8 cellular contexts compared by ENCODE assay signal in the genomic region with DNA sequence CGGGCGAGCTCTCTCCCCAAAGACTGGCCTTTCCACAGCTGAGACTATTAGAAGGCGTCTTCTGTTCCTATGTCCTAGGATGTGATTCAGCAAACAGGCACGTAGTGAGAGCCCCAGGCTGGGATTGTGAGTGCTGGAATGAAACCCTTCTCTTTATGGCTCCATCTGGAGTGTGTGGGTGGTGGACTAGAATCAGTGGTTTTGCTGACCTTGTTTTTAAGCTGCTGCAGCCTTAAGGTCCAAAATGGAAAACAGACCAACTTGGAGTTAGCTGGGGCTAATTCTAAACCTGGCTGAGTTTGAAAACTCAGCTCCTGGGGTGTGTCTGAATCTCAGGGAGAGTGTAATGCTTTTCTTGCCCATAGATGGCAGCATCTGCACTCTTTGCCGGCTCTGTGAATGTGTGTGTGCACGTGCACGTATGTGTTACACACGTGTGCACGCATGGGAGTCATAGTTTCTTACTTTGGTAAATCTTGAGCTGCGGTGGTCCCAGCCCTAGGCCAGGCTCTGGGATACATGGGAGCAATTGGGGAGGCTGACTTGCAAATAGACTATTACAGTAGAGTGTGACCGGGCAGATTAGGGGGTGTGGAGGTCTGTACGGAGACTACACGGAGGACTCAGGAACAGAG. TPM values are rescaled to one million over a fixed set of nuclear protein-coding genes. Genes with fewer than 3 reads are reported as not detected.
DNase-seq lines count a peak whose midpoint lies in the region; ATAC-seq and TF ChIP-seq lines count a peak whose summit lies in the region.

No MANE protein-coding gene starts in this region.

- peaks cover 3% of the 10 kb centered on the region for H3K4me1 Mint-ChIP-seq in CD8-positive, alpha-beta T cell (ENCODE audit: low read depth)
- H3K4me1 Mint-ChIP-seq in neural progenitor cell: peaks cover 38% of the 10 kb centered on the region

- POLR2A ChIA-PET in CD8-positive, alpha-beta T cell (lab: Charles Lee): no interaction called here

- H3K27ac Mint-ChIP-seq in CD8-positive, alpha-beta T cell: no peak overlapping the region
- no peak overlapping the region for H3K27ac Mint-ChIP-seq in neural progenitor cell

- H3K27me3 ChIP-seq in CD8-positive, alpha-beta T cell (ENCODE audit: insufficient read depth, low read length): no peaks in the 10 kb centered on the region
- H3K27me3 ChIP-seq in GM23248 (replicated peaks; ENCODE audit: insufficient read depth) (no peaks in the 10 kb centered on the region), neural progenitor cell (peaks cover 46% of the 10 kb centered on the region)

- WGBS in GM23248 (ENCODE audit: low coverage in 1 of 2, low lambda C conversion rate in 2 of 2, missing lambda C conversion rate in 2 of 2), 2 experiments: 6 to 7% methylated on average over 13 of the region's 13 CpGs

- H3K9ac ChIP-seq in GM23248: peak overlapping the region; percentile 75
- H3K9ac ChIP-seq in neural progenitor cell: no peak overlapping the region

- DNase-seq in CD8-positive, alpha-beta T cell: peak in 2 of 7 experiments; percentile 14 to 16
- peak; percentile 99 for DNase-seq in GM23248
- peak; percentile 93 for DNase-seq in NCI-H226
- DNase-seq in activated T-cell treated with anti-CD3 and anti-CD28 coated beads, Interleukin-2, amount 50 U/mL, for 48 hours: peak; percentile 52 to 63
- peak; percentile 99 for DNase-seq in fibroblast of villous mesenchyme (ENCODE audit: low read depth)
- peak; percentile 67 for DNase-seq in neural progenitor cell (ENCODE audit: low spot score)

- ATAC-seq in CD8-positive, alpha-beta T cell: peak; percentile 77
- no peak for ATAC-seq in GM21360 (IDR thresholded peaks at IDR 0.05; ENCODE audit: unreplicated experiment)
- no peak for ATAC-seq in GM21515 (IDR thresholded peaks at IDR 0.05; ENCODE audit: unreplicated experiment)

- no peak overlapping the region for H2AFZ ChIP-seq in GM23248
- no peak overlapping the region for H2AFZ ChIP-seq in neural progenitor cell (replicated peaks)

- no peak overlapping the region for H3K27ac ChIP-seq in CD8-positive, alpha-beta T cell (ENCODE audit: low read depth, low read length)
- H3K27ac ChIP-seq in GM23248 (peak overlapping the region; percentile 95), neural progenitor cell (peak overlapping the region; percentile 4)

- H3K9me3 Mint-ChIP-seq in CD8-positive, alpha-beta T cell: no peaks in the 10 kb centered on the region
- no peaks in the 10 kb centered on the region for H3K9me3 Mint-ChIP-seq in neural progenitor cell

- H3F3A ChIP-seq in GM23248 (ENCODE audit: insufficient read depth): peaks cover 75% of the 10 kb centered on the region
- no peaks in the 10 kb centered on the region for H3F3A ChIP-seq in neural progenitor cell (ENCODE audit: low read depth)

- no peak overlapping the region for H3K4me3 Mint-ChIP-seq in CD8-positive, alpha-beta T cell
- no peak overlapping the region for H3K4me3 Mint-ChIP-seq in neural progenitor cell

- H3K4me3 ChIP-seq in CD8-positive, alpha-beta T cell (ENCODE audit: low read depth, low read length): no peak overlapping the region
- H3K4me3 ChIP-seq in GM23248 (peak overlapping the region; percentile 59), fibroblast of villous mesenchyme (ENCODE audit: low read depth, low read length) (no peak overlapping the region), neural progenitor cell (no peak overlapping the region)

- peaks cover 3% of the 10 kb centered on the region for H3K36me3 Mint-ChIP-seq in CD8-positive, alpha-beta T cell
- peaks cover 2% of the 10 kb centered on the region for H3K36me3 Mint-ChIP-seq in neural progenitor cell

- no peaks in the 10 kb centered on the region for H3K36me3 ChIP-seq in CD8-positive, alpha-beta T cell (ENCODE audit: insufficient read depth, low read length)
- no peaks in the 10 kb centered on the region for H3K36me3 ChIP-seq in GM23248 (ENCODE audit: low read depth)
- H3K36me3 ChIP-seq in neural progenitor cell: no peaks in the 10 kb centered on the region

- H3K4me1 ChIP-seq in CD8-positive, alpha-beta T cell (ENCODE audit: insufficient read depth, low read length): no peaks in the 10 kb centered on the region
- H3K4me1 ChIP-seq in GM23248 (ENCODE audit: insufficient read depth) (peaks cover 91% of the 10 kb centered on the region), neural progenitor cell (peaks cover 5% of the 10 kb centered on the region)

- CTCF ChIA-PET in CD8-positive, alpha-beta T cell (lab: Charles Lee): interaction anchor here (1.0 to 2.2 kb wide), 7 partner anchors 10 to 106 kb away, joined by 3 to 12 read pairs (median 3); a partner anchor contains a TSS

- H3K4me2 ChIP-seq in GM23248 (ENCODE audit: unreplicated experiment): peak overlapping the region; percentile 84
- H3K4me2 ChIP-seq in neural progenitor cell: no peak overlapping the region

- intact Hi-C loops in CD8-positive, alpha-beta T cell (cut with DNase I, micrococcal nuclease): no loop called here

- H3K79me2 ChIP-seq in GM23248 (ENCODE audit: insufficient read depth) (peaks cover 57% of the 10 kb centered on the region), neural progenitor cell (ENCODE audit: low read depth) (no peaks in the 10 kb centered on the region)

- H4K20me1 ChIP-seq in GM23248 (ENCODE audit: insufficient read depth) (no peaks in the 10 kb centered on the region), neural progenitor cell (ENCODE audit: low read depth) (peaks cover under 1% of the 10 kb centered on the region)

- in situ Hi-C loops in GM23248 (cut with MboI): no loop called here

- H3K9me3 ChIP-seq in CD8-positive, alpha-beta T cell (ENCODE audit: low read length): no peaks in the 10 kb centered on the region
- H3K9me3 ChIP-seq in GM23248 (ENCODE audit: low read depth) (no peaks in the 10 kb centered on the region), neural progenitor cell (ENCODE audit: low read depth) (no peaks in the 10 kb centered on the region)

- H3K9me2 ChIP-seq in GM23248 (ENCODE audit: insufficient read depth): no peaks in the 10 kb centered on the region

- TF ChIP-seq CTCF in CD8-positive, alpha-beta T cell (IDR thresholded peaks at IDR 0.05): peak; percentile 57
- peak; percentile 78 for TF ChIP-seq CTCF in fibroblast of villous mesenchyme (IDR thresholded peaks at IDR 0.05; ENCODE audit: insufficient read depth, low read depth, low read length)
- TF ChIP-seq CTCF in neural progenitor cell (IDR thresholded peaks at IDR 0.05): peak; percentile 75

- H3K27me3 Mint-ChIP-seq in CD8-positive, alpha-beta T cell (ENCODE audit: low read depth): no peaks in the 10 kb centered on the region
- H3K27me3 Mint-ChIP-seq in neural progenitor cell (ENCODE audit: insufficient read depth, low read depth): no peaks in the 10 kb centered on the region

RNA-seq across cellular contexts. Expression of a gene that starts 10.7 kb away (rescaled TPM):
- 1 to 10 TPM; 1.7 to 3.2 TPM for total RNA-seq in CD8-positive, alpha-beta T cell
- total RNA-seq in GM23248 (2014; rRNA removed; shearing (Covaris generic)): 387 and 393 TPM in 2 replicates
- 258 and 265 TPM in 2 replicates for polyA plus RNA-seq in GM23248 (2016; fragmentation: Nextera tagmentation; extraction: Ambion mirVana)
- total RNA-seq in fibroblast of villous mesenchyme (254 and 283 TPM in 2 replicates), neural progenitor cell (ENCODE audit: low replicate concordance) (72.1 and 114 TPM in 2 replicates)

Comparison
In these comparisons a context has a peak if more than half of its experiments do, and no peak if none do; other contexts are left out.
1. RNA of a gene that starts 10.7 kb away (total RNA-seq): 387 to 393 TPM in GM23248, 254 to 283 TPM in fibroblast of villous mesenchyme and 72.1 to 114 TPM in neural progenitor cell; 1.7 to 3.2 TPM in CD8-positive, alpha-beta T cell; every median in the first group is over 10 times any median in the second.
2. Peak in every context shown above with its lines, with median percentiles within 50 percentile points of each other: CTCF ChIP-seq.